Comparison of ENCODE assay signal across 17 cellular contexts in the genomic region with DNA sequence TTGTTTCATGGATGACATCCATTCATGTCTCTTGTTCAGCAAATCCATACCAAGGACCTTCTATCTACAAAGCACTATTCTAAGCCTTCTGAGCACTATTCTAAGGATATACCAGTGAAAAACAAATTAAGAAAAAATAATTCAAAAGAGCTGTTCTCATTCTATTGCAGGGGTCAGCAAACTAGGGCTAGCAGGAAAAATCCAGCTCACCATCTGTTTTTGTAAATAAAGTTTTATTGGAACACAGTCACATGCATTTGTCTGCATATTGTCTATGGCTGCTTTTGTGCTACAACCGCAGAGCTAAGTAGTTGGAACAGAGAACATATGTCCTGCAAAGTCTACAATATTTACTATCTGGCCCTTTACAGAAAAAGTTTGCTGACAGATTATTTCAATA.
A peak's percentile ranks its signal among the peaks of the same experiment; 100 is the strongest.
DNase-seq lines count a peak whose midpoint lies in the region; ATAC-seq, FAIRE-seq and TF ChIP-seq lines count a peak whose summit lies in the region.
"Had no signal": no experiment of that assay in that cellular context is flagged by ENCODE, and none has a peak within 500 bp of the region (broad histone marks: within the 10 kb centered on the region; RNA-seq: fewer than 3 reads in every experiment).

No MANE protein-coding gene starts in this region.

- no peaks in the 10 kb centered on the region for H3K9me3 ChIP-seq in HepG2 (ENCODE audit: low read length)
- no peaks in the 10 kb centered on the region for H3K9me3 ChIP-seq in right lobe of liver
- no peaks in the 10 kb centered on the region for H3K9me3 ChIP-seq in OCI-LY7 (ENCODE audit: low read length)
- no peaks in the 10 kb centered on the region for H3K9me3 ChIP-seq in lower lobe of right lung
- H3K9me3 ChIP-seq in left ventricle myocardium inferior (replicated peaks) = no peaks in the 10 kb centered on the region

- no peak overlapping the region for H3K27ac ChIP-seq in HepG2 (ENCODE audit: extremely low read length, insufficient read depth, low read length)
- no peak overlapping the region for H3K27ac ChIP-seq in right lobe of liver
- no peak overlapping the region for H3K27ac ChIP-seq in OCI-LY7 (ENCODE audit: low read depth, low read length, poor library complexity, severe bottlenecking)
- no peak overlapping the region for H3K27ac ChIP-seq in lower lobe of right lung
- H3K27ac ChIP-seq in left ventricle myocardium inferior (replicated peaks) = no peak overlapping the region
- H3K27ac ChIP-seq: GM23248 had no signal

- in situ Hi-C loops in HepG2 (cut with HindIII; ENCODE audit: extremely low pct_ligation_motif_present, low pct_unique_long_range_greater_than_20kb) = no loop called here

- no peaks in the 10 kb centered on the region for H3K36me3 ChIP-seq in HepG2 (replicated peaks in 1 of 2; ENCODE audit: control insufficient read depth in 1 of 2, insufficient read depth in 2 of 2, low read length in 2 of 2)
- no peaks in the 10 kb centered on the region for H3K36me3 ChIP-seq in right lobe of liver
- no peaks in the 10 kb centered on the region for H3K36me3 ChIP-seq in OCI-LY7 (ENCODE audit: insufficient read depth, low read length)
- no peaks in the 10 kb centered on the region for H3K36me3 ChIP-seq in lower lobe of right lung
- no peaks in the 10 kb centered on the region for H3K36me3 ChIP-seq in left ventricle myocardium inferior
- H3K36me3 ChIP-seq: BLaER1 treated with 17β-estradiol and CSF1 and Interleukin-3, amounts not matched to agents 10 nM and 100 nM had no signal

- no peaks in the 10 kb centered on the region for H3K9me2 ChIP-seq in OCI-LY7 (ENCODE audit: insufficient read depth, low read length)

- intact Hi-C loops in HepG2 (cut with micrococcal nuclease; ENCODE audit: unreplicated experiment) = loop anchor here (1.0 kb wide), 1 partner anchor 321 kb away; no protein-coding TSS in a partner anchor
- intact Hi-C loops in right lobe of liver (cut with DNase I) = no loop called here
- intact Hi-C loops in OCI-LY7 (cut with micrococcal nuclease; ENCODE audit: unreplicated experiment) = no loop called here
- intact Hi-C loops in lower lobe of right lung (cut with DNase I) = no loop called here
- intact Hi-C loops in left ventricle myocardium inferior (cut with micrococcal nuclease) = no loop called here

- no peak for FAIRE-seq in HepG2 (lab: Jason Lieb, UNC)
- FAIRE-seq: G401.6, GM12892, GM19239 had no signal

- no peaks in the 10 kb centered on the region for H3K79me2 ChIP-seq in HepG2 (ENCODE audit: insufficient read depth, low read length)
- H3K79me2 ChIP-seq in OCI-LY7 (ENCODE audit: insufficient read depth, low read depth, low read length) = no peaks in the 10 kb centered on the region

- POLR2A ChIA-PET in HepG2 (lab: Yijun Ruan, JAX) = interaction anchor here (1.4 to 1.5 kb wide), 2 partner anchors 52 to 54 kb away, joined by 3 read pairs; no protein-coding TSS in a partner anchor
- POLR2A ChIA-PET in OCI-LY7 (lab: Charles Lee) = no interaction called here

- no peak overlapping the region for H3K4me3 ChIP-seq in HepG2 (replicated peaks in 1 of 3; ENCODE audit: insufficient read depth in 1 of 3, low read depth in 2 of 3, low read length in 3 of 3)
- H3K4me3 ChIP-seq in right lobe of liver = no peak overlapping the region
- no peak overlapping the region for H3K4me3 ChIP-seq in OCI-LY7 (ENCODE audit: low read depth, low read length, poor library complexity, severe bottlenecking)
- H3K4me3 ChIP-seq in lower lobe of right lung = no peak overlapping the region
- H3K4me3 ChIP-seq in left ventricle myocardium inferior = no peak overlapping the region
- H3K4me3 ChIP-seq: BLaER1 treated with 17β-estradiol and CSF1 and Interleukin-3, amounts not matched to agents 10 nM and 100 nM; GM23248 had no signal

- no peaks in the 10 kb centered on the region for H3K4me1 ChIP-seq in HepG2 (ENCODE audit: insufficient read depth, low read length)
- no peaks in the 10 kb centered on the region for H3K4me1 ChIP-seq in right lobe of liver
- H3K4me1 ChIP-seq in OCI-LY7 (ENCODE audit: insufficient read depth, low read length, poor library complexity, severe bottlenecking) = no peaks in the 10 kb centered on the region
- H3K4me1 ChIP-seq in lower lobe of right lung = no peaks in the 10 kb centered on the region
- no peaks in the 10 kb centered on the region for H3K4me1 ChIP-seq in left ventricle myocardium inferior

- CTCF ChIA-PET in HepG2 (lab: Yijun Ruan, JAX; ENCODE audit: low intra/inter-chr PET ratio, low total read pairs) (no interaction called here), OCI-LY7 (lab: Charles Lee; ENCODE audit: unreplicated experiment) (no interaction called here)

- TF ChIP-seq EP300 in HepG2 (IDR thresholded peaks at IDR 0.05; ENCODE audit: low read depth in 2 of 2, low read length in 2 of 2) = no peak
- TF ChIP-seq EP300 in HepG2 (CRISPR knock-in tag; IDR thresholded peaks at IDR 0.05; ENCODE audit: borderline replicate concordance) = no peak

- no peak for TF ChIP-seq RAD21 in HepG2 (CRISPR knock-in tag; IDR thresholded peaks at IDR 0.05)

- H3K4me2 ChIP-seq in HepG2 (ENCODE audit: low read depth, low read length) (no peak overlapping the region), OCI-LY7 (ENCODE audit: low read length) (no peak overlapping the region)

- H4K20me1 ChIP-seq in HepG2 (ENCODE audit: insufficient read depth, low read length) (no peaks in the 10 kb centered on the region), OCI-LY7 (ENCODE audit: insufficient read depth, low read length) (no peaks in the 10 kb centered on the region)
- H4K20me1 ChIP-seq: BLaER1 treated with 17β-estradiol and CSF1 and Interleukin-3, amounts not matched to agents 10 nM and 100 nM had no signal

- BruUV-seq in HepG2 (replicated peaks; lab: Mats Ljungman, UMichigan) = no TSS peak
- no TSS peak for BruUV-seq in OCI-LY7 (replicated peaks; lab: Mats Ljungman, UMichigan)

- TF ChIP-seq POLR2A in HepG2 (IDR thresholded peaks at IDR 0.05; ENCODE audit: insufficient read depth in 1 of 2, low read depth in 2 of 2, low read length in 2 of 2) (no peak), right lobe of liver (IDR thresholded peaks at IDR 0.05) (no peak)

- WGBS in HepG2 (ENCODE audit: low lambda C conversion rate) = 86% methylated on average over 1 of the region's 1 CpG
- 100% methylated on average over 1 of the region's 1 CpG for whole genome bisulfite sequencing in right lobe of liver (ENCODE audit: insufficient coverage, low coverage, low lambda C conversion rate, missing lambda C conversion rate)

- 0 out of 5 replicates have a peak, but pooled peaks cover 0 to 3% of the 10 kb centered on the region in 2 experiments for H3K27me3 ChIP-seq in HepG2 (ENCODE audit: control insufficient read depth in 1 of 2, insufficient read depth in 2 of 2, low read length in 2 of 2)
- H3K27me3 ChIP-seq in right lobe of liver = no peaks in the 10 kb centered on the region
- no peaks in the 10 kb centered on the region for H3K27me3 ChIP-seq in lower lobe of right lung (ENCODE audit: low read depth)
- peaks cover 57% of the 10 kb centered on the region for H3K27me3 ChIP-seq in left ventricle myocardium inferior (ENCODE audit: low read depth)
- H3K27me3 ChIP-seq: BLaER1 treated with 17β-estradiol and CSF1 and Interleukin-3, amounts not matched to agents 10 nM and 100 nM had no signal

- DNase-seq in HepG2 (ENCODE audit: low spot score) (no peak), right lobe of liver (no peak), OCI-LY7 (ENCODE audit: low spot score) (no peak), lower lobe of right lung (no peak), left ventricle myocardium inferior (no peak)
- DNase-seq in activated T-cell treated with anti-CD3 and anti-CD28 coated beads, Interleukin-2, amount 50 U/mL, for 1 hour = no peak
- DNase-seq in activated CD4-positive, CD25-positive, alpha-beta regulatory T cell (lab: John Stamatoyannopoulos, UW) = no peak
- DNase-seq: Calu3; CD4-positive, alpha-beta memory T cell; COR-L47; DMS79 treated with DMSO at 0.1 percent for 48 hours; GM23248; HCEC 1CT had no signal

- H3K9ac ChIP-seq in HepG2 (ENCODE audit: insufficient read depth, low read depth, low read length) = no peak overlapping the region
- H3K9ac ChIP-seq: BLaER1 treated with 17β-estradiol and CSF1 and Interleukin-3, amounts not matched to agents 10 nM and 100 nM; GM23248 had no signal

- TF ChIP-seq CTCF in HepG2 (CRISPR knock-in tag; IDR thresholded peaks at IDR 0.05) = no peak
- TF ChIP-seq CTCF in right lobe of liver (IDR thresholded peaks at IDR 0.05) = no peak
- 0 out of 2 replicates have a peak, but pooled peaks have one; percentile 4 for TF ChIP-seq CTCF in OCI-LY7 (conservative IDR thresholded peaks at IDR 0.05; ENCODE audit: low read length)
- peak; percentile 1 for TF ChIP-seq CTCF in lower lobe of right lung (IDR thresholded peaks at IDR 0.05)
- TF ChIP-seq CTCF in left ventricle myocardium inferior (IDR thresholded peaks at IDR 0.05; ENCODE audit: borderline replicate concordance) = no peak

- ATAC-seq in HepG2 = no peak
- ATAC-seq in right lobe of liver = no peak
- ATAC-seq in lower lobe of right lung = no peak

- no peak overlapping the region for H2AFZ ChIP-seq in HepG2 (ENCODE audit: low read length)
- H2AFZ ChIP-seq in OCI-LY7 (ENCODE audit: low read length) = no peak overlapping the region
- H2AFZ ChIP-seq: GM23248 had no signal

TF ChIP-seq in HepG2, 621 proteins besides CTCF, POLR2A, EP300 and RAD21 (continues in another document):
- TF ChIP-seq ZNF546 (CRISPR knock-in tag; conservative IDR thresholded peaks at IDR 0.05) = no peak

Comparison
In these comparisons a context has a peak if more than half of its experiments do, and no peak if none do; other contexts are left out.
1. CTCF ChIP-seq: peak in OCI-LY7 (single experiment) and lower lobe of right lung (single experiment); none in HepG2 (single experiment), right lobe of liver (0 of 4) and left ventricle myocardium inferior (single experiment).